In the genomic region with DNA sequence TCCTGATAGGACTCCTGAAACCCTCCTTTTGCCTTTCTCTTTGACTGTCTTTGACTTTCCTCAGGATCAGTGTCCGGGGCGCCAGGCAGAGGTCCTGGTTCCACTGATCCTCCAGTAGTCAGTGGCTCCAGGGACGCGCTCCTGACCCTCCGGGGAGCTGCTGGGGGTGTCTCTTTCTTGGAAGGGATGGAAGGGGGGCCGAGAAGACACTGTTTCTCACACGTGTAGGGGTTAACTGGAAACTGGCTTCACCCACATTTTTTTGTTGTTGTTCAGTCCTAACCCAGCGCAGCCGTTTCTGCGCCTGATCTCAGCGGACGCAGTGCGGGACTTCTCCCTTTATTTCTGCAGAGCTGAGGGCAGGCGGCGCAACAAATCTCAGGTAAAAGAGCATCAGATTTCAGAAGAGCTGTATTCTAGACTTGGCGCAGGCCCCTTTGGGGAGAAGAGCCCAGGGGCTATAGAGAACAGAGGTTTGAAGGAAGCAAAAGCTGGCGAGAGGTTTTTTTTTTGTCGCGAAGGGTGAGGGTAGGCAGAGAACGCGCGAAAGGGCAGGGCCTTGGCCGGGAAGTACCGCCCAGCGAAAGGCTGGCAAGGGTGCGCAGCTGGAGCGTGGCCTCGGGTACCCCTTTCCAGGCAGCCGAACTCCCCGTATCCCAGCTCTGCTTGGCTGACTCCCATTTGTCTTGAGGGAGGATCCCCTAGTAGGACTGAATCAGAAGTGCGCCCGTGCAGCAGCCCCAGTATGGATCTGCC, we compare ENCODE assay signal across 10 cellular contexts. TPM values are rescaled to one million over a fixed set of nuclear protein-coding genes. Genes with fewer than 3 reads are reported as not detected.
DNase-seq lines count a peak whose midpoint lies in the region; ATAC-seq and TF ChIP-seq lines count a peak whose summit lies in the region.
"Had no signal": no experiment of that assay in that cellular context is flagged by ENCODE, and none has a peak within 500 bp of the region (broad histone marks: within the 10 kb centered on the region; RNA-seq: fewer than 3 reads in every experiment).

No MANE protein-coding gene starts in this region.

- H3K36me3 ChIP-seq in CD4-positive, CD25-positive, alpha-beta regulatory T cell (ENCODE audit: control insufficient read depth, insufficient read depth, low read length): no peaks in the 10 kb centered on the region
- H3K36me3 ChIP-seq in H7 (replicated peaks; ENCODE audit: control insufficient read depth, insufficient read depth, low read length) (no peaks in the 10 kb centered on the region), mammary epithelial cell (ENCODE audit: insufficient read depth, low read length) (no peaks in the 10 kb centered on the region)

- no peaks in the 10 kb centered on the region for H4K20me1 ChIP-seq in mammary epithelial cell (ENCODE audit: insufficient read depth, low read length)

- no peak for DNase-seq in CD4-positive, CD25-positive, alpha-beta regulatory T cell
- DNase-seq in H7 (peak; percentile 61), mammary epithelial cell (no peak), natural killer cell (no peak), kidney tubule cell (ENCODE audit: low spot score) (no peak)
- DNase-seq in central memory CD4-positive, alpha-beta T cell: no peak
- DNase-seq: stimulated activated CD4-positive, alpha-beta T cell treated with anti-CD3 and anti-CD28 coated beads, Interleukin-4, amount 100 ng/mL, for 4 hours had no signal

- H3K4me1 Mint-ChIP-seq in CD4-positive, CD25-positive, alpha-beta regulatory T cell: peaks cover 14 to 92% (median 60%) of the 10 kb centered on the region in 4 donors
- peaks cover 63 to 76% of the 10 kb centered on the region in 2 donors for H3K4me1 Mint-ChIP-seq in natural killer cell

- H3K27ac ChIP-seq in CD4-positive, CD25-positive, alpha-beta regulatory T cell (ENCODE audit: insufficient read depth, low read length, poor library complexity, severe bottlenecking): no peak overlapping the region
- H3K27ac ChIP-seq in mammary epithelial cell (ENCODE audit: insufficient read depth, low read depth, low read length): no peak overlapping the region

- dilution Hi-C loops in mammary epithelial cell (cut with HindIII; ENCODE audit: low sequenced_read_pairs): no loop called here

- H3K27me3 Mint-ChIP-seq in CD4-positive, CD25-positive, alpha-beta regulatory T cell: peaks cover 99% of the 10 kb centered on the region
- peaks cover 88 to 92% of the 10 kb centered on the region in 2 donors for H3K27me3 Mint-ChIP-seq in natural killer cell (ENCODE audit: low read depth in 2 of 2)

- 8% methylated on average over 23 of the region's 32 CpGs for WGBS in mammary epithelial cell (ENCODE audit: low coverage, missing lambda C conversion rate)

- H3K9me3 ChIP-seq in CD4-positive, CD25-positive, alpha-beta regulatory T cell (ENCODE audit: control insufficient read depth in 2 of 2, low read length in 2 of 2): peaks cover 0 to 2% of the 10 kb centered on the region in 2 experiments
- no peaks in the 10 kb centered on the region for H3K9me3 ChIP-seq in mammary epithelial cell (replicated peaks; ENCODE audit: insufficient read depth, low read length)

- no peaks in the 10 kb centered on the region for H3K79me2 ChIP-seq in mammary epithelial cell (ENCODE audit: insufficient read depth, low read length)

- no TSS peak for BruUV-seq in mammary epithelial cell (replicated peaks; lab: Mats Ljungman, UMichigan)

- no peak for TF ChIP-seq CTCF in mammary epithelial cell (conservative IDR thresholded peaks at IDR 0.05 in 1 of 2, IDR thresholded peaks at IDR 0.05 in 1 of 2; ENCODE audit: extremely low read depth in 1 of 2, insufficient read depth in 1 of 2, low read depth in 1 of 2, low read length in 2 of 2)
- TF ChIP-seq CTCF in natural killer cell (IDR thresholded peaks at IDR 0.05): no peak

- H3K27ac Mint-ChIP-seq in CD4-positive, CD25-positive, alpha-beta regulatory T cell: no peak overlapping the region
- H3K27ac Mint-ChIP-seq in natural killer cell: no peak overlapping the region

- peak overlapping the region; percentile 82 for H2AFZ ChIP-seq in mammary epithelial cell (ENCODE audit: low read depth, low read length)

- no peaks in the 10 kb centered on the region for H3K36me3 Mint-ChIP-seq in CD4-positive, CD25-positive, alpha-beta regulatory T cell
- H3K36me3 Mint-ChIP-seq in natural killer cell: no peaks in the 10 kb centered on the region

- CTCF ChIA-PET in mammary epithelial cell (lab: Charles Lee; ENCODE audit: low non-redundant PET): no interaction called here

- no peak for ATAC-seq in CD4-positive, CD25-positive, alpha-beta regulatory T cell (ENCODE audit: low read depth in 2 of 2)
- ATAC-seq in natural killer cell: no peak
- no peak for ATAC-seq in HG03280 (IDR thresholded peaks at IDR 0.05; ENCODE audit: unreplicated experiment)
- ATAC-seq in GM18873 (IDR thresholded peaks at IDR 0.05; ENCODE audit: low FRiP score, unreplicated experiment): no peak

- peak overlapping the region; percentile 82 for H3K4me2 ChIP-seq in mammary epithelial cell (ENCODE audit: insufficient read depth, low read depth, low read length)

- H3K4me1 ChIP-seq in CD4-positive, CD25-positive, alpha-beta regulatory T cell (ENCODE audit: control insufficient read depth, insufficient read depth, low read length, poor library complexity, severe bottlenecking): peaks cover 80% of the 10 kb centered on the region
- peaks cover 31% of the 10 kb centered on the region for H3K4me1 ChIP-seq in mammary epithelial cell (ENCODE audit: insufficient read depth, low read length)

- peak overlapping the region; percentile 37 for H3K4me3 ChIP-seq in CD4-positive, CD25-positive, alpha-beta regulatory T cell (ENCODE audit: low read depth, low read length)
- H3K4me3 ChIP-seq in H7 (ENCODE audit: insufficient read depth, low read depth, low read length): peak overlapping the region; percentile 12; the same call in 1 of the 2 replicates
- H3K4me3 ChIP-seq in mammary epithelial cell (replicated peaks in 1 of 3; ENCODE audit: insufficient read depth in 1 of 3, low read depth in 2 of 3, low read length in 3 of 3): peak overlapping the region in 1 of 3 experiments; percentile 18

- peaks cover 59% of the 10 kb centered on the region for H3K27me3 ChIP-seq in CD4-positive, CD25-positive, alpha-beta regulatory T cell (ENCODE audit: control insufficient read depth, insufficient read depth, low read length)
- H3K27me3 ChIP-seq in H7 (ENCODE audit: control insufficient read depth, insufficient read depth, low read length) (peaks cover 100% of the 10 kb centered on the region), mammary epithelial cell (ENCODE audit: insufficient read depth, low read length) (peaks cover 91% of the 10 kb centered on the region)

- in situ Hi-C loops in mammary epithelial cell (cut with MboI; ENCODE audit: low sequenced_read_pairs in 2 of 2): loop anchor here (10.0 to 25.0 kb wide), 2 partner anchors 388 to 774 kb away; no protein-coding TSS in a partner anchor

- peaks cover 0 to 2% (median 0%) of the 10 kb centered on the region in 7 donors for H3K9me3 Mint-ChIP-seq in CD4-positive, CD25-positive, alpha-beta regulatory T cell
- no peaks in the 10 kb centered on the region for H3K9me3 Mint-ChIP-seq in natural killer cell

- intact Hi-C loops in mammary epithelial cell (cut with micrococcal nuclease): loop anchor here (5.0 to 10.0 kb wide), 2 partner anchors 244 to 772 kb away; a partner anchor contains a TSS
- intact Hi-C loops in natural killer cell (cut with micrococcal nuclease): loop anchor here (10.0 kb wide), 1 partner anchor 242 kb away; a partner anchor contains a TSS

- no peak overlapping the region for H3K9ac ChIP-seq in mammary epithelial cell (ENCODE audit: insufficient read depth, low read length)

- peak overlapping the region; percentile 75 to 96 (median 88) for H3K4me3 Mint-ChIP-seq in CD4-positive, CD25-positive, alpha-beta regulatory T cell
- peak overlapping the region; percentile 51 for H3K4me3 Mint-ChIP-seq in natural killer cell

RNA-seq across cellular contexts. Expression of a gene that starts 4.3 kb away (rescaled TPM):
- total RNA-seq in CD4-positive, CD25-positive, alpha-beta regulatory T cell: not detected
- not detected for polyA plus RNA-seq in CD4-positive, CD25-positive, alpha-beta regulatory T cell
- total RNA-seq in H7 (2014; rRNA removed; shearing (Covaris generic)): 0.03 TPM in 1 of 2 replicates, not detected in the other
- total RNA-seq in mammary epithelial cell (not detected), natural killer cell (not detected)
- polyA plus RNA-seq in mammary epithelial cell: not detected
- polyA minus RNA-seq in mammary epithelial cell: not detected
- total RNA-seq: T-helper 1 cell treated with Interleukin-12 subunit alpha and Interleukin-12 subunit beta and Interleukin-4 antibody, amounts not matched to agents 30 ng/mL and 1 ng/mL, for 36 hours had no signal

RNA-seq across cellular contexts. Expression of a gene that starts 10.5 kb away (rescaled TPM):
- not detected for total RNA-seq in CD4-positive, CD25-positive, alpha-beta regulatory T cell
- 1 to 10 TPM in 2 of 4 donors, not detected in 2; 1.2 to 1.4 TPM for polyA plus RNA-seq in CD4-positive, CD25-positive, alpha-beta regulatory T cell
- total RNA-seq in H7 (2014; rRNA removed; shearing (Covaris generic)): 0.48 and 0.70 TPM in 2 replicates
- total RNA-seq in mammary epithelial cell: 1 to 10 TPM; 3.2 to 4.2 TPM
- 3.6 TPM for polyA plus RNA-seq in mammary epithelial cell
- not detected for polyA minus RNA-seq in mammary epithelial cell
- not detected for total RNA-seq in natural killer cell
